Comparison of ENCODE assay signal across 20 cellular contexts in the genomic region with DNA sequence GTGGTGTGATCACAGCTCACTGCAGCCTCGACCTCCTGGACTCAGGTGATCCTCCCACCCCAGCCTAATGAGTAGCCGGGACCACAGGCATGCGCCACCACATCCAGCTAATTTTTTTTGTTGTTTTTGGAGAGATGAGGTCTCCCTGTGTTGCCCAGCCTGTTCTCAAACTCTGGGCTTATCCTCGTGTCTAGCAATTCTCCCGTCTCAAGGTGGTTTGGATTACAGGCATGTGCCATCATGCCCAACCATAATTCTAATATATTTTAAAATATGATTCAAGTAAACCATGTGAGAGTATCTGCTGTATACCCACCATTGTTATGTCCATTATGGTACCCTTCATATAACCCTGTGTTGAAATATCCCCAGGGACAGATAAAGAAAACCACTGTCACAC.
"Had no signal": no experiment of that assay in that cellular context is flagged by ENCODE, and none has a peak within 500 bp of the region (broad histone marks: within the 10 kb centered on the region; RNA-seq: fewer than 3 reads in every experiment).

No MANE protein-coding gene starts in this region.

- H3K4me1 ChIP-seq: adrenal gland, suprapubic skin, transverse colon, uterus had no signal

- H3K27ac ChIP-seq: adrenal gland, dorsolateral prefrontal cortex, left ventricle myocardium inferior, suprapubic skin, transverse colon, uterus had no signal

- H3K27me3 ChIP-seq: adrenal gland, dorsolateral prefrontal cortex, suprapubic skin, transverse colon, uterus had no signal

- H3K36me3 ChIP-seq: adrenal gland, transverse colon, uterus had no signal

- H3K9me3 ChIP-seq: adrenal gland, left ventricle myocardium inferior, suprapubic skin, transverse colon, uterus had no signal

- H3K27me3 Mint-ChIP-seq: activated CD8-positive, alpha-beta T cell treated with anti-CD3 and anti-CD28 coated beads for 36 hours; T-cell had no signal

- H3K4me3 Mint-ChIP-seq: activated CD8-positive, alpha-beta T cell treated with anti-CD3 and anti-CD28 coated beads for 36 hours; activated T-cell treated with anti-CD3 and anti-CD28 coated beads, Interleukin-2, amount 50 U/mL, for 4 hours; immature natural killer cell; T-cell had no signal

- H3K4me3 ChIP-seq: adrenal gland, dorsolateral prefrontal cortex, left ventricle myocardium inferior, suprapubic skin, transverse colon, uterus had no signal

- ATAC-seq: activated CD8-positive, alpha-beta T cell treated with anti-CD3 and anti-CD28 coated beads for 36 hours; activated naive CD4-positive, alpha-beta T cell treated with anti-CD3 and anti-CD28 coated beads, Interleukin-2, amount 50 U/mL, for 72 hours; activated T-cell treated with anti-CD3 and anti-CD28 coated beads, Interleukin-2, amount 50 U/mL, for 4 hours; esophagus mucosa; T-cell had no signal

- H3K9me3 Mint-ChIP-seq: activated CD8-positive, alpha-beta T cell treated with anti-CD3 and anti-CD28 coated beads for 36 hours; activated naive CD4-positive, alpha-beta T cell treated with anti-CD3 and anti-CD28 coated beads, Interleukin-2, amount 50 U/mL, for 72 hours; activated T-cell treated with anti-CD3 and anti-CD28 coated beads, Interleukin-2, amount 50 U/mL, for 4 hours; immature natural killer cell; T-cell had no signal

- DNase-seq: activated CD4-positive, alpha-beta T cell treated with anti-CD3 and anti-CD28 coated beads for 48 hours; activated CD4-positive, CD25-positive, alpha-beta regulatory T cell; activated CD8-positive, alpha-beta T cell treated with anti-CD3 and anti-CD28 coated beads for 36 hours; activated gamma-delta T cell; activated T-cell treated with anti-CD3 and anti-CD28 coated beads, Interleukin-2, amount 50 U/mL, for 4 hours; adrenal gland; dorsolateral prefrontal cortex; immature natural killer cell; kidney glomerular epithelial cell; left ventricle myocardium inferior; retina; stimulated activated CD8-positive, alpha-beta memory T cell treated with anti-CD3 and anti-CD28 coated beads, Interleukin-4, amount 100 ng/mL, for 48 hours; stimulated activated naive CD4-positive, alpha-beta T cell treated with Interleukin-2 at 50 U/mL for 16 hours; T-cell; T-helper 9 cell; transverse colon; uterus had no signal
